Comparison of ENCODE assay signal across 8 cellular contexts in the genomic region with DNA sequence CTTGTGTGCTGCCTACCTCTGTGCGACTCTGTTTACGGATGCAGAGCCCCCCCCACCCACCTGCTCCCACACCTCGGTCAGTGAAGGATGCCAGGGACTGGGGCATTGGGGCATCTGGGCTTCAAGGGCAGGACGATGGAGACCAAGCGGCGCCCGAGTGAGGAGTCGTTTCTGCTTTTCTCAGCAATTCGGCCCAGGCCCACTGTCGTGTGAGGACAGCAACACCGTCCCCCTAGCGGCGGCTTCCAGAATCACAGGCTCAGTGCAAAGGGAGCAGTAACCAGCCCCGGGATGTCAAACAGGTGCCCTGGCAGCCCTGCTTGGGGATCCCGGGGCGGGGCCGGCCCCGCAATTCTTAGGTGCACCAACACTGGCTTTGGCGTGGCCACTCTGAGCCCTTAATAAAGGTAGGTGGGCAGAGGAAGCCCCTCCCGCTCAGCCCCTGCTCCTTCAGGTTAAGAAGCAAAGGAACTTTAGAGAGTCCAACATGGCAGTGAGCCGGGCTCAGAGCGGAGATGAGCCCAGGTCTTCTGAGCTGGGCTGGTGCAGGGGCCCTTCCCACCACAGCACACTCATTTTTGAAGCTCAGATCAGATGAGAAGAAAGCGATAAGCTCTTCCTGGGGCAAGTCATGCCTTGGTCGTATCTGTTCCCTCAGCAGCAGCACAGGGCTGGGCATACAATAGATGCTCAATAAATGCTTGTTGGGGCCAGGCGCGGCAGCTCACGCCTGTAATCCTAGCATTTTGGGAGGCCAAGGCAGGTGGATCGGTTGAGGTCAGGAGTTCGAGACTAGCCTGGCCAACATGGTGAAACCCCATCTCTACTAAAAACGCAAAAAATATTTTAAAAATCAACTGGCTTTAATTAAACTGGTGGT. TPM values are rescaled to one million over a fixed set of nuclear protein-coding genes. Genes with fewer than 3 reads are reported as not detected.
DNase-seq lines count a peak whose midpoint lies in the region; ATAC-seq lines count a peak whose summit lies in the region.

No MANE protein-coding gene starts in this region.

- no peaks in the 10 kb centered on the region; the same call in 1 of the 2 replicates for H3K27me3 ChIP-seq in H7 (ENCODE audit: control insufficient read depth, insufficient read depth, low read length)

- ATAC-seq in central memory CD8-positive, alpha-beta T cell (replicated peaks; ENCODE audit: extremely low read depth, poor library complexity, severe bottlenecking): peak; percentile 62
- peak; percentile 81 for ATAC-seq in left colon
- no peak for ATAC-seq in GM19328 (IDR thresholded peaks at IDR 0.05; ENCODE audit: unreplicated experiment)

- peaks cover 12% of the 10 kb centered on the region for H3K4me1 Mint-ChIP-seq in central memory CD8-positive, alpha-beta T cell

- H3K4me3 ChIP-seq in H7 (ENCODE audit: insufficient read depth, low read depth, low read length): 0 out of 2 replicates have a peak overlapping the region, but pooled peaks have one; percentile 4

- no peaks in the 10 kb centered on the region for H3K36me3 Mint-ChIP-seq in central memory CD8-positive, alpha-beta T cell (ENCODE audit: insufficient read depth)

- peaks cover 43% of the 10 kb centered on the region for H3K27me3 Mint-ChIP-seq in central memory CD8-positive, alpha-beta T cell

- H3K27ac Mint-ChIP-seq in central memory CD8-positive, alpha-beta T cell (ENCODE audit: low read depth): no peak overlapping the region

- H3K4me3 Mint-ChIP-seq in central memory CD8-positive, alpha-beta T cell: no peak overlapping the region

- DNase-seq in CD1c-positive myeloid dendritic cell (ENCODE audit: extremely low spot score) (peak; percentile 86), H7 (peak; percentile 96), NCI-H2171 (lab: John Stamatoyannopoulos, UW) (peak; percentile 62), left colon (peak; percentile 75 to 90)
- DNase-seq in activated CD4-positive, CD25-positive, alpha-beta regulatory T cell treated with anti-CD3 and anti-CD28 coated beads, Interleukin-2, amount 50 U/mL, for 16 hours (ENCODE audit: low read depth, low spot score): peak; percentile 52
- peak; percentile 65 to 75 for DNase-seq in central memory CD8-positive, alpha-beta T cell (ENCODE audit: low spot score in 2 of 2)
- DNase-seq in stimulated activated CD4-positive, alpha-beta T cell treated with anti-CD3 and anti-CD28 coated beads, Interleukin-4, amount 100 ng/mL, for 1 hour: peak; percentile 85

- H3K36me3 ChIP-seq in H7 (replicated peaks; ENCODE audit: control insufficient read depth, insufficient read depth, low read length): no peaks in the 10 kb centered on the region

- H3K9me3 Mint-ChIP-seq in central memory CD8-positive, alpha-beta T cell: no peaks in the 10 kb centered on the region

- intact Hi-C loops in left colon (cut with DNase I, micrococcal nuclease): no loop called here

RNA-seq across cellular contexts. Expression of a gene that starts 51.3 kb away (rescaled TPM):
- total RNA-seq in H7 (2014; rRNA removed; shearing (Covaris generic)): 91.4 and 96.7 TPM in 2 replicates
- total RNA-seq in left colon: 100 to 1,000 TPM; 112 to 121 TPM
